ENCODE assay signal across 1 cellular context in genomic region chr2:65527451-65528240, GRCh38.
TF ChIP-seq lines count a peak whose summit lies in the region.

No MANE protein-coding gene starts in this region.

TF ChIP-seq in K562, 482 proteins besides CTCF, POLR2A, EP300 and RAD21 (continued from another document):
- TF ChIP-seq E2F4 (CRISPR knock-in tag; IDR thresholded peaks at IDR 0.05; ENCODE audit: low read depth) (no peak), TOE1 (IDR thresholded peaks at IDR 0.05; ENCODE audit: borderline replicate concordance) (peak; percentile 76; the same call in 1 of the 2 replicates), TOE1 (CRISPR knock-in tag; IDR thresholded peaks at IDR 0.05; ENCODE audit: borderline replicate concordance, low read depth) (no peak)
TF ChIP-seq in K562: peak in this region for 86.
